Comparison of ENCODE assay signal across 11 cellular contexts in the genomic region with DNA sequence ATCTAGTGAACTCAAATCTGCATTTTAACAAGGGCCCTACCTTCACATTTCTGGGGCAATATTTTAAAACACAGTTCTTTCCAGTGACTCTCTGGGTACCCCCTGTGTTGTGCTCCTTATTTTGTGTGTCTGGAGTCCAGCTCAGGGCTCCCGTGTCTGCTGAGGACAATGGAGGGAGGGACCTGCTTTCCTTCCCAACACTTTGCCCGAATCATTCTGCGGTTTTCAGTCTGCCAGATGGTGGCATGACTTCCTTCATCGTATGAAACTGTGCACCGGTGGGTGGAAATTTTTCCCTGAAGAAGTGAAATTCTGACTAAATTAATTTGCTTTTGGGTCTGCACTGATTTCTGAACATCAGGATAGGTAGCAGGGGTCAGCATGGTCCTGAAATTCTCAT.
DNase-seq lines count a peak whose midpoint lies in the region; ATAC-seq lines count a peak whose summit lies in the region.
"Had no signal": no experiment of that assay in that cellular context is flagged by ENCODE, and none has a peak within 500 bp of the region (broad histone marks: within the 10 kb centered on the region; RNA-seq: fewer than 3 reads in every experiment).

No MANE protein-coding gene starts in this region.

- H3K4me1 ChIP-seq in effector memory CD4-positive, alpha-beta T cell (ENCODE audit: control insufficient read depth, insufficient read depth, low read length, poor library complexity, severe bottlenecking), result peaks cover 3% of the 10 kb centered on the region

- no peaks in the 10 kb centered on the region for H3K36me3 ChIP-seq in effector memory CD4-positive, alpha-beta T cell (ENCODE audit: control insufficient read depth, insufficient read depth, low read length)

- DNase-seq in AG08395 (ENCODE audit: low spot score), result peak; percentile 55
- DNase-seq in COR-L47 (lab: John Stamatoyannopoulos, UW), result peak; percentile 67
- peak; percentile 2 for DNase-seq in NCI-H524 treated with DMSO at 0.1 percent for 48 hours (lab: John Stamatoyannopoulos, UW)
- no peak for DNase-seq in effector memory CD4-positive, alpha-beta T cell
- DNase-seq in NCI-H82 treated with DMSO at 0.1 percent for 48 hours (lab: John Stamatoyannopoulos, UW; ENCODE audit: unreplicated experiment), result no peak
- DNase-seq: DMS79, kidney glomerular epithelial cell had no signal

- peak overlapping the region; percentile 27 for H3K4me3 ChIP-seq in effector memory CD4-positive, alpha-beta T cell (ENCODE audit: insufficient read depth, low read depth, low read length, poor library complexity, severe bottlenecking)

- H3K9me3 ChIP-seq in effector memory CD4-positive, alpha-beta T cell (ENCODE audit: control insufficient read depth, low read length), result no peaks in the 10 kb centered on the region

- H3K27me3 ChIP-seq in effector memory CD4-positive, alpha-beta T cell (replicated peaks; ENCODE audit: control insufficient read depth, insufficient read depth, low read length, poor library complexity, severe bottlenecking), result no peaks in the 10 kb centered on the region

- no peak for ATAC-seq in GM18517 (IDR thresholded peaks at IDR 0.05; ENCODE audit: unreplicated experiment)
- no peak for ATAC-seq in HG03095 (IDR thresholded peaks at IDR 0.05; ENCODE audit: unreplicated experiment)
- no peak for ATAC-seq in GM21515 (IDR thresholded peaks at IDR 0.05; ENCODE audit: unreplicated experiment)
- ATAC-seq: SK-N-SH treated with all-trans-retinoic acid at 6 μM for 48 hours had no signal

- H3K27ac ChIP-seq in effector memory CD4-positive, alpha-beta T cell (ENCODE audit: insufficient read depth, low read length, poor library complexity, severe bottlenecking), result no peak overlapping the region

Comparison
In these comparisons a context has a peak if more than half of its experiments do, and no peak if none do; other contexts are left out.
1. DNase-seq: peak in AG08395 (single experiment), COR-L47 (single experiment) and NCI-H524 treated with DMSO at 0.1 percent for 48 hours (single experiment); none in effector memory CD4-positive, alpha-beta T cell (0 of 3) and NCI-H82 treated with DMSO at 0.1 percent for 48 hours (single experiment).